In the genomic region with DNA sequence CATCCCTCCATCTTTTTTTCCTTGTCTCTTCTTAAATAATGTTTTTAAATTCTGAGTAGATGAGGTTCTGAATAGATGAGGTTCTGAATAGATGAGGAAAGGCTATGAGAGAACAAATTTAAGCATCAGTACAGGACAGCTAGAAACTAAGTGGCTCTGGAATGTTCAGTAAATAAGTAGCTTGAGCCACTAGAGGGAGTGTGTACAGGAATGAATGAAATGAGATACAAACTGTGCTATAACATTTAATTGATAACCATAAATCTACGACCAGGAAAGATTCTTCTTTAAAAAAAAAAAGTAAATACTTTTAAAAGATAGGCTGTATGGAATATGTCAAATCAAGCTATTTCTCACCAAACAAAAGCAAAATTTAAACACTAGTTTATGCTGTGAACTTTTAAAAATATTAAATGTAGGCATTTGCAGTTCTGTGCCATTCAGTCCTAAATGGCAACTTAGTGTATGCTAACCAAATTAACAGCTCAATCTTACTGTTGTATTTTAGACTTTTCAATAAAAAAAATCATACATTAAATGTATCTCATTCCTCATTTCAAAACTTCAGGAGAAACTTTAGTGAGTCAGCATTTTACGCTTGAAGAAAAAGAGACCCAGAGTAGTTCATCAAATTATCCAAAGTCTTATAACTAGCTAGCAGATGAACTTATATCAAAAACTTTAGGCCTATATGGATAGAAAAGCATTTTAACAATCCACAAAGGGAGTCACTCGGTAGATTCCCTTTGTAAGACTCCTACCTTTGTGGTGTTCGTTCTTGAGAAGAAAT, we compare ENCODE assay signal across 8 cellular contexts.
DNase-seq lines count a peak whose midpoint lies in the region; ATAC-seq and TF ChIP-seq lines count a peak whose summit lies in the region.

No MANE protein-coding gene starts in this region.

- no peaks in the 10 kb centered on the region for H3K9me2 ChIP-seq in SK-N-SH

- TF ChIP-seq RAD21 in SK-N-SH (IDR thresholded peaks at IDR 0.05; ENCODE audit: low read length): peak; percentile 62

- no peak overlapping the region for H3K9ac ChIP-seq in SK-N-SH

- no peak for TF ChIP-seq EP300 in SK-N-SH (IDR thresholded peaks at IDR 0.05; ENCODE audit: borderline replicate concordance in 1 of 2, low read depth in 1 of 2, low read length in 1 of 2)

- no peak overlapping the region for H3K4me2 ChIP-seq in SK-N-SH

- TF ChIP-seq CTCF in C4-2B (conservative IDR thresholded peaks at IDR 0.05) (peak; percentile 81), SK-N-SH (IDR thresholded peaks at IDR 0.05) (peak; percentile 79), foreskin fibroblast (IDR thresholded peaks at IDR 0.05; ENCODE audit: low read depth, low read length) (peak; percentile 63)

- no peaks in the 10 kb centered on the region for H3K27me3 ChIP-seq in SK-N-SH (ENCODE audit: insufficient read depth)

- 70% methylated on average over 4 of the region's 4 CpGs for WGBS in SK-N-SH (ENCODE audit: low lambda C conversion rate)

- H3K79me2 ChIP-seq in SK-N-SH (ENCODE audit: insufficient read depth): no peaks in the 10 kb centered on the region

- peaks cover 2% of the 10 kb centered on the region for H3F3A ChIP-seq in SK-N-SH (replicated peaks; ENCODE audit: insufficient read depth)

- peak; percentile 25 for DNase-seq in SK-N-SH
- peak; percentile 29 to 72 for DNase-seq in foreskin fibroblast
- peak; percentile 11 for DNase-seq in putamen (ENCODE audit: low spot score)
- DNase-seq in DMS79 treated with DMSO at 0.1 percent for 48 hours (lab: John Stamatoyannopoulos, UW): no peak

- H3K27ac ChIP-seq in C4-2B (no peak overlapping the region), SK-N-SH (ENCODE audit: low read depth in 2 of 2, low read length in 1 of 2) (no peak overlapping the region)

- peak; percentile 22 for ATAC-seq in HG03175 (IDR thresholded peaks at IDR 0.05; ENCODE audit: unreplicated experiment)
- ATAC-seq in HG02642 (IDR thresholded peaks at IDR 0.05; ENCODE audit: poor library complexity, unreplicated experiment): no peak
- ATAC-seq in GM18867 (IDR thresholded peaks at IDR 0.05; ENCODE audit: unreplicated experiment): no peak

- POLR2A ChIA-PET in SK-N-SH (lab: Yijun Ruan, JAX): no interaction called here

- CTCF ChIA-PET in SK-N-SH (lab: Yijun Ruan, JAX): interaction anchor here (0.6 to 2.6 kb wide), 29 partner anchors 8 to 703 kb away, joined by 3 to 19 read pairs (median 4); partner anchors contain the start of gene SNX24

- no peaks in the 10 kb centered on the region for H4K20me1 ChIP-seq in SK-N-SH (ENCODE audit: insufficient read depth)

- no peaks in the 10 kb centered on the region for H3K36me3 ChIP-seq in SK-N-SH (replicated peaks in 1 of 2; ENCODE audit: control insufficient read depth in 1 of 2, insufficient read depth in 2 of 2, low read length in 1 of 2)

- H2AFZ ChIP-seq in SK-N-SH (ENCODE audit: low read depth): no peak overlapping the region

- no peaks in the 10 kb centered on the region for H3K4me1 ChIP-seq in SK-N-SH (ENCODE audit: control insufficient read depth in 1 of 2, insufficient read depth in 2 of 2, low read depth in 1 of 2, low read length in 1 of 2)

- no peaks in the 10 kb centered on the region for H3K9me3 ChIP-seq in SK-N-SH

- no peak overlapping the region for H3K4me3 ChIP-seq in SK-N-SH (ENCODE audit: low read depth in 2 of 2, low read length in 1 of 2)
- no peak overlapping the region for H3K4me3 ChIP-seq in foreskin fibroblast (ENCODE audit: low read depth in 1 of 2, low read length in 2 of 2)

TF ChIP-seq in SK-N-SH, 30 proteins besides CTCF, POLR2A, EP300 and RAD21:
- TF ChIP-seq ELF1 (IDR thresholded peaks at IDR 0.05) (no peak), NFIC (IDR thresholded peaks at IDR 0.05; ENCODE audit: borderline replicate concordance) (no peak), TCF12 (IDR thresholded peaks at IDR 0.05) (no peak), JUND (IDR thresholded peaks at IDR 0.05) (no peak), SMC3 (IDR thresholded peaks at IDR 0.05; ENCODE audit: low read depth, low read length) (peak; percentile 52)
- TF ChIP-seq, protein P1, sequence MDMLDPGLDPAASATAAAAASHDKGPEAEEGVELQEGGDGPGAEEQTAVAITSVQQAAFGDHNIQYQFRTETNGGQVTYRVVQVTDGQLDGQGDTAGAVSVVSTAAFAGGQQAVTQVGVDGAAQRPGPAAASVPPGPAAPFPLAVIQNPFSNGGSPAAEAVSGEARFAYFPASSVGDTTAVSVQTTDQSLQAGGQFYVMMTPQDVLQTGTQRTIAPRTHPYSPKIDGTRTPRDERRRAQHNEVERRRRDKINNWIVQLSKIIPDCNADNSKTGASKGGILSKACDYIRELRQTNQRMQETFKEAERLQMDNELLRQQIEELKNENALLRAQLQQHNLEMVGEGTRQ (IDR thresholded peaks at IDR 0.05; ENCODE audit: borderline replicate concordance, low read depth, low read length): no peak
